ENCODE assay signal across 2 cellular contexts in the genomic region with DNA sequence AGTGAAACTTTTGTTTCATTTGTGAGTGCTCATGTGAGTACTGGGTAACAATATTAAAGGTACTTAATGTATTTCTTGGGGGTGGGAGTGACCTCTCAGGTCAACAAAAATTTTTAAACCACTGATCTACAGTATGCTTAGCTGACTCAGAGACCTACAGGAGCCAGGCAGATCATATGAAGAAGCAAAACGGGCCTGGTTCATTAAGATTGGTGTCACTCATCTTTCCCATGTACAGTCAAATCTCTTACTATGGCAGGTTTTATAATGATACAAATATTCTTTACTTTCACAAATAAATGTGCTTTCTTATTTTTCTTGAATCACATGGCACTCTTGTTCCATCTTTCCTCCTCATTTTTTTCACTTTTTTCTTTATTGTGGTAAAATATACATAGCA.
TF ChIP-seq lines count a peak whose summit lies in the region.

No MANE protein-coding gene starts in this region.

TF ChIP-seq in A549, 52 proteins besides CTCF, POLR2A, EP300 and RAD21:
- TF ChIP-seq ZSCAN20 (CRISPR knock-in tag; IDR thresholded peaks at IDR 0.05) (no peak), MAFK (IDR thresholded peaks at IDR 0.05; ENCODE audit: partially characterized antibody) (no peak), HEYL (CRISPR knock-in tag; IDR thresholded peaks at IDR 0.05) (no peak), HDAC2 (IDR thresholded peaks at IDR 0.05) (no peak), CBX8 (IDR thresholded peaks at IDR 0.05) (no peak), RARB (CRISPR knock-in tag; IDR thresholded peaks at IDR 0.05) (no peak)
- TF ChIP-seq, protein P1, sequence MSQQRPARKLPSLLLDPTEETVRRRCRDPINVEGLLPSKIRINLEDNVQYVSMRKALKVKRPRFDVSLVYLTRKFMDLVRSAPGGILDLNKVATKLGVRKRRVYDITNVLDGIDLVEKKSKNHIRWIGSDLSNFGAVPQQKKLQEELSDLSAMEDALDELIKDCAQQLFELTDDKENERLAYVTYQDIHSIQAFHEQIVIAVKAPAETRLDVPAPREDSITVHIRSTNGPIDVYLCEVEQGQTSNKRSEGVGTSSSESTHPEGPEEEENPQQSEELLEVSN (IDR thresholded peaks at IDR 0.05; ENCODE audit: borderline replicate concordance, low read depth) = no peak

TF ChIP-seq in HCT116, 20 proteins besides CTCF, POLR2A, EP300 and RAD21:
- TF ChIP-seq SP1 (IDR thresholded peaks at IDR 0.05; ENCODE audit: low read depth) = no peak
